1 cellular context compared by ENCODE assay signal in genomic region chr6:152503541-152503940, GRCh38.
TF ChIP-seq lines count a peak whose summit lies in the region.

No MANE protein-coding gene starts in this region.

TF ChIP-seq in SK-N-SH treated with all-trans-retinoic acid at 6 μM for 48 hours, 23 proteins besides CTCF, POLR2A, EP300 and RAD21 (continued from another document):
- TF ChIP-seq, protein P1, sequence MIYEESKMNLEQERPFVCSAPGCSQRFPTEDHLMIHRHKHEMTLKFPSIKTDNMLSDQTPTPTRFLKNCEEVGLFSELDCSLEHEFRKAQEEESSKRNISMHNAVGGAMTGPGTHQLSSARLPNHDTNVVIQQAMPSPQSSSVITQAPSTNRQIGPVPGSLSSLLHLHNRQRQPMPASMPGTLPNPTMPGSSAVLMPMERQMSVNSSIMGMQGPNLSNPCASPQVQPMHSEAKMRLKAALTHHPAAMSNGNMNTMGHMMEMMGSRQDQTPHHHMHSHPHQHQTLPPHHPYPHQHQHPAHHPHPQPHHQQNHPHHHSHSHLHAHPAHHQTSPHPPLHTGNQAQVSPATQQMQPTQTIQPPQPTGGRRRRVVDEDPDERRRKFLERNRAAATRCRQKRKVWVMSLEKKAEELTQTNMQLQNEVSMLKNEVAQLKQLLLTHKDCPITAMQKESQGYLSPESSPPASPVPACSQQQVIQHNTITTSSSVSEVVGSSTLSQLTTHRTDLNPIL (CRISPR knock-in tag; IDR thresholded peaks at IDR 0.05; ENCODE audit: low read depth) = no peak
- TF ChIP-seq ZC3H10 (CRISPR knock-in tag; IDR thresholded peaks at IDR 0.05) (no peak), ZFP30 (CRISPR knock-in tag; IDR thresholded peaks at IDR 0.05) (no peak), PATZ1 (CRISPR knock-in tag; IDR thresholded peaks at IDR 0.05; ENCODE audit: borderline replicate concordance) (no peak), CSDC2 (CRISPR knock-in tag; IDR thresholded peaks at IDR 0.05) (no peak), ISL1 (CRISPR knock-in tag; IDR thresholded peaks at IDR 0.05) (no peak), ZFP3 (CRISPR knock-in tag; IDR thresholded peaks at IDR 0.05) (no peak), ZNF565 (CRISPR knock-in tag; conservative IDR thresholded peaks at IDR 0.05; ENCODE audit: low read depth) (no peak), GLIS3 (CRISPR knock-in tag; IDR thresholded peaks at IDR 0.05) (no peak), RARB (CRISPR knock-in tag; IDR thresholded peaks at IDR 0.05) (no peak), OSR1 (CRISPR knock-in tag; IDR thresholded peaks at IDR 0.05) (no peak)
- TF ChIP-seq, protein P2, sequence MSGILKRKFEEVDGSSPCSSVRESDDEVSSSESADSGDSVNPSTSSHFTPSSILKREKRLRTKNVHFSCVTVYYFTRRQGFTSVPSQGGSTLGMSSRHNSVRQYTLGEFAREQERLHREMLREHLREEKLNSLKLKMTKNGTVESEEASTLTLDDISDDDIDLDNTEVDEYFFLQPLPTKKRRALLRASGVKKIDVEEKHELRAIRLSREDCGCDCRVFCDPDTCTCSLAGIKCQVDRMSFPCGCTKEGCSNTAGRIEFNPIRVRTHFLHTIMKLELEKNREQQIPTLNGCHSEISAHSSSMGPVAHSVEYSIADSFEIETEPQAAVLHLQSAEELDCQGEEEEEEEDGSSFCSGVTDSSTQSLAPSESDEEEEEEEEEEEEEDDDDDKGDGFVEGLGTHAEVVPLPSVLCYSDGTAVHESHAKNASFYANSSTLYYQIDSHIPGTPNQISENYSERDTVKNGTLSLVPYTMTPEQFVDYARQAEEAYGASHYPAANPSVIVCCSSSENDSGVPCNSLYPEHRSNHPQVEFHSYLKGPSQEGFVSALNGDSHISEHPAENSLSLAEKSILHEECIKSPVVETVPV (CRISPR knock-in tag; IDR thresholded peaks at IDR 0.05) = no peak
